30 cellular contexts compared by ENCODE assay signal in the genomic region with DNA sequence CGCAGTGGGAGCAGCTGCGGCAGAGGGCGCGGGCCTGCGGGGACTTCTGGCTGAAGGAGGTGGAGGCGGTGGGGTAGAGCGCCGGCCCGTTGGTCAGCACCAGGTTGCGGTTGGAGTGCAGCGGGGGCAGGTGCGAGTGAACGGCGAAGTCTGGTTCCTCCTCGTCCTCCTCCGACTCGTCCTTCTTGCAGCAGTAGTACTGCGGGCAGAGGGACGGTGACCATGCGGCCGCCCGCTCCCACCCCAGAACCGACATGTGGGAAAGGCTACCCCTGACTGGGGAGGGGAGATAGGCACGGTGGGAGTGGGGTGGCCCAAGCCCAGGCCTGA. TPM values are rescaled to one million over a fixed set of nuclear protein-coding genes. Genes with fewer than 3 reads are reported as not detected.
"Had no signal": no experiment of that assay in that cellular context is flagged by ENCODE, and none has a peak within 500 bp of the region (broad histone marks: within the 10 kb centered on the region; RNA-seq: fewer than 3 reads in every experiment).

No MANE protein-coding gene starts in this region.

- DNase-seq: activated CD4-positive, alpha-beta T cell treated with anti-CD3 and anti-CD28 coated beads for 1 hour; activated CD4-positive, alpha-beta T cell treated with anti-CD3 and anti-CD28 coated beads, Interleukin-2, amount 10 ng/mL, durations not matched to agents 24 days and 14 days; activated CD4-positive, alpha-beta T cell treated with anti-CD3 and anti-CD28 coated beads, Interleukin-2, amount 50 U/mL, for 48 hours; activated CD8-positive, alpha-beta memory T cell treated with anti-CD3 and anti-CD28 coated beads, Interleukin-2, amount 10 ng/mL, durations not matched to agents 7 days and 5 days; activated effector memory CD4-positive, alpha-beta T cell treated with Interleukin-2 at 50 U/mL for 16 hours; activated naive CD4-positive, alpha-beta T cell; activated naive CD8-positive, alpha-beta T cell treated with anti-CD3 and anti-CD28 coated beads, Interleukin-2, amount 50 U/mL, for 24 hours; activated T-cell treated with anti-CD3 and anti-CD28 coated beads, Interleukin-2, amount 50 U/mL, for 24 hours; amniotic stem cell; body of pancreas; central memory CD4-positive, alpha-beta T cell; MG63; MV-4-11; NCI-H1105; NCI-H1436; NCI-H1694 treated with DMSO at 0.1 percent for 48 hours; NCI-H2029 treated with DMSO at 0.1 percent for 48 hours; NCI-H510A treated with DMSO at 0.1 percent for 48 hours; NCI-H69; PC-9; SHP77 treated with DMSO at 0.1 percent for 48 hours; T-helper 9 cell had no signal

- FAIRE-seq: bronchial epithelial cell had no signal

- H3K4me3 ChIP-seq: ascending aorta, body of pancreas, MG63, PC-9 had no signal

- H3K27me3 ChIP-seq: ascending aorta, body of pancreas, MG63 had no signal

- H3K27ac ChIP-seq: ascending aorta, body of pancreas, PC-9 had no signal

- ATAC-seq: activated CD8-positive, alpha-beta memory T cell treated with anti-CD3 and anti-CD28 coated beads, Interleukin-2, amount 10 ng/mL, durations not matched to agents 7 days and 5 days; activated naive CD4-positive, alpha-beta T cell treated with anti-CD3 and anti-CD28 coated beads, Interleukin-2, amount 50 U/mL, for 72 hours; body of pancreas; WTC11 had no signal

- H3K27ac Mint-ChIP-seq: activated CD4-positive, alpha-beta T cell treated with anti-CD3 and anti-CD28 coated beads, Interleukin-2, amount 10 ng/mL, durations not matched to agents 24 days and 14 days; activated CD8-positive, alpha-beta memory T cell treated with anti-CD3 and anti-CD28 coated beads, Interleukin-2, amount 10 ng/mL, durations not matched to agents 7 days and 5 days; activated naive CD4-positive, alpha-beta T cell treated with anti-CD3 and anti-CD28 coated beads, Interleukin-2, amount 50 U/mL, for 72 hours; activated naive CD8-positive, alpha-beta T cell treated with anti-CD3 and anti-CD28 coated beads, Interleukin-2, amount 50 U/mL, for 24 hours; activated T-cell treated with anti-CD3 and anti-CD28 coated beads, Interleukin-2, amount 50 U/mL, for 24 hours; activated T-helper 1 cell treated with anti-CD3 and anti-CD28 coated beads, Interleukin-12 subunit alpha, Interleukin-12 subunit beta, Interleukin-2, Interleukin-4 antibody, amounts not matched to agents 30 ng/mL and 10 ng/mL and 1 ng/mL, durations not matched to agents 14 hours and 24 hours and 36 hours; T-helper 1 cell treated with Interleukin-12 subunit alpha and Interleukin-12 subunit beta and Interleukin-4 antibody, amounts not matched to agents 30 μg/mL and 1 μg/mL, for 36 hours; WTC11 had no signal

- H3K36me3 ChIP-seq: ascending aorta, MG63 had no signal

- H3K4me2 ChIP-seq: PC-9 had no signal

- H2AFZ ChIP-seq: PC-9 had no signal

- H3K36me3 Mint-ChIP-seq: activated CD8-positive, alpha-beta memory T cell treated with anti-CD3 and anti-CD28 coated beads, Interleukin-2, amount 10 ng/mL, durations not matched to agents 7 days and 5 days; activated naive CD4-positive, alpha-beta T cell treated with anti-CD3 and anti-CD28 coated beads, Interleukin-2, amount 50 U/mL, for 72 hours; WTC11 had no signal

- H3K4me3 Mint-ChIP-seq: activated CD4-positive, alpha-beta T cell treated with anti-CD3 and anti-CD28 coated beads, Interleukin-2, amount 10 ng/mL, durations not matched to agents 24 days and 14 days; activated CD8-positive, alpha-beta memory T cell treated with anti-CD3 and anti-CD28 coated beads, Interleukin-2, amount 10 ng/mL, durations not matched to agents 7 days and 5 days; activated naive CD8-positive, alpha-beta T cell treated with anti-CD3 and anti-CD28 coated beads, Interleukin-2, amount 50 U/mL, for 24 hours; activated T-cell treated with anti-CD3 and anti-CD28 coated beads, Interleukin-2, amount 50 U/mL, for 24 hours; activated T-helper 1 cell treated with anti-CD3 and anti-CD28 coated beads, Interleukin-12 subunit alpha, Interleukin-12 subunit beta, Interleukin-2, Interleukin-4 antibody, amounts not matched to agents 30 ng/mL and 10 ng/mL and 1 ng/mL, durations not matched to agents 14 hours and 24 hours and 36 hours; T-helper 1 cell treated with Interleukin-12 subunit alpha and Interleukin-12 subunit beta and Interleukin-4 antibody, amounts not matched to agents 30 μg/mL and 1 μg/mL, for 36 hours; WTC11 had no signal

- H3K9me3 ChIP-seq: ascending aorta, body of pancreas, MG63 had no signal

- H3K4me1 Mint-ChIP-seq: activated CD4-positive, alpha-beta T cell treated with anti-CD3 and anti-CD28 coated beads, Interleukin-2, amount 10 ng/mL, durations not matched to agents 24 days and 14 days; activated CD8-positive, alpha-beta memory T cell treated with anti-CD3 and anti-CD28 coated beads, Interleukin-2, amount 10 ng/mL, durations not matched to agents 7 days and 5 days had no signal

- H3K9me3 Mint-ChIP-seq: activated CD4-positive, alpha-beta T cell treated with anti-CD3 and anti-CD28 coated beads, Interleukin-2, amount 10 ng/mL, durations not matched to agents 24 days and 14 days; activated naive CD4-positive, alpha-beta T cell treated with anti-CD3 and anti-CD28 coated beads, Interleukin-2, amount 50 U/mL, for 72 hours; activated naive CD8-positive, alpha-beta T cell treated with anti-CD3 and anti-CD28 coated beads, Interleukin-2, amount 50 U/mL, for 24 hours; activated T-cell treated with anti-CD3 and anti-CD28 coated beads, Interleukin-2, amount 50 U/mL, for 24 hours; activated T-helper 1 cell treated with anti-CD3 and anti-CD28 coated beads, Interleukin-12 subunit alpha, Interleukin-12 subunit beta, Interleukin-2, Interleukin-4 antibody, amounts not matched to agents 30 ng/mL and 10 ng/mL and 1 ng/mL, durations not matched to agents 14 hours and 24 hours and 36 hours; T-helper 1 cell treated with Interleukin-12 subunit alpha and Interleukin-12 subunit beta and Interleukin-4 antibody, amounts not matched to agents 30 μg/mL and 1 μg/mL, for 36 hours; WTC11 had no signal

- H3K4me1 ChIP-seq: ascending aorta, body of pancreas had no signal

RNA-seq across cellular contexts. Expression of gene FAM163B, which starts 30.0 kb away (rescaled TPM):
- total RNA-seq: activated CD4-positive, alpha-beta T cell treated with anti-CD3 and anti-CD28 coated beads, Interleukin-2, amount 10 ng/mL, durations not matched to agents 24 days and 14 days; activated CD8-positive, alpha-beta memory T cell treated with anti-CD3 and anti-CD28 coated beads, Interleukin-2, amount 10 ng/mL, durations not matched to agents 7 days and 5 days; activated naive CD4-positive, alpha-beta T cell treated with anti-CD3 and anti-CD28 coated beads, Interleukin-2, amount 50 U/mL, for 72 hours; activated T-helper 1 cell treated with anti-CD3 and anti-CD28 coated beads, Interleukin-12 subunit alpha, Interleukin-12 subunit beta, Interleukin-2, Interleukin-4 antibody, amounts not matched to agents 30 ng/mL and 10 ng/mL and 1 ng/mL, durations not matched to agents 14 hours and 24 hours and 36 hours; ascending aorta; bronchial epithelial cell; chondrocyte; PC-9; SK-MEL-5 had no signal

RNA-seq across cellular contexts. Expression of gene ADAMTSL2, which starts 44.7 kb away (rescaled TPM):
- total RNA-seq: activated CD4-positive, alpha-beta T cell treated with anti-CD3 and anti-CD28 coated beads, Interleukin-2, amount 10 ng/mL, durations not matched to agents 24 days and 14 days; activated CD8-positive, alpha-beta memory T cell treated with anti-CD3 and anti-CD28 coated beads, Interleukin-2, amount 10 ng/mL, durations not matched to agents 7 days and 5 days; activated T-helper 1 cell treated with anti-CD3 and anti-CD28 coated beads, Interleukin-12 subunit alpha, Interleukin-12 subunit beta, Interleukin-2, Interleukin-4 antibody, amounts not matched to agents 30 ng/mL and 10 ng/mL and 1 ng/mL, durations not matched to agents 14 hours and 24 hours and 36 hours; bronchial epithelial cell had no signal

RNA-seq across cellular contexts. Expression of gene MYMK, which starts 54.4 kb away (rescaled TPM):
- total RNA-seq: activated CD4-positive, alpha-beta T cell treated with anti-CD3 and anti-CD28 coated beads, Interleukin-2, amount 10 ng/mL, durations not matched to agents 24 days and 14 days; activated CD8-positive, alpha-beta memory T cell treated with anti-CD3 and anti-CD28 coated beads, Interleukin-2, amount 10 ng/mL, durations not matched to agents 7 days and 5 days; activated naive CD4-positive, alpha-beta T cell treated with anti-CD3 and anti-CD28 coated beads, Interleukin-2, amount 50 U/mL, for 72 hours; activated T-helper 1 cell treated with anti-CD3 and anti-CD28 coated beads, Interleukin-12 subunit alpha, Interleukin-12 subunit beta, Interleukin-2, Interleukin-4 antibody, amounts not matched to agents 30 ng/mL and 10 ng/mL and 1 ng/mL, durations not matched to agents 14 hours and 24 hours and 36 hours; ascending aorta; body of pancreas; bronchial epithelial cell; chondrocyte; PC-9; SK-MEL-5; WTC11 had no signal

RNA-seq across cellular contexts. Expression of gene DBH, which starts 57.0 kb away (rescaled TPM):
- total RNA-seq: activated CD4-positive, alpha-beta T cell treated with anti-CD3 and anti-CD28 coated beads, Interleukin-2, amount 10 ng/mL, durations not matched to agents 24 days and 14 days; activated CD8-positive, alpha-beta memory T cell treated with anti-CD3 and anti-CD28 coated beads, Interleukin-2, amount 10 ng/mL, durations not matched to agents 7 days and 5 days; activated naive CD4-positive, alpha-beta T cell treated with anti-CD3 and anti-CD28 coated beads, Interleukin-2, amount 50 U/mL, for 72 hours; activated T-helper 1 cell treated with anti-CD3 and anti-CD28 coated beads, Interleukin-12 subunit alpha, Interleukin-12 subunit beta, Interleukin-2, Interleukin-4 antibody, amounts not matched to agents 30 ng/mL and 10 ng/mL and 1 ng/mL, durations not matched to agents 14 hours and 24 hours and 36 hours; ascending aorta; body of pancreas; bronchial epithelial cell; chondrocyte; PC-9; SK-MEL-5 had no signal
